In genomic region chrX:63784346-63784901, GRCh38 we compare ENCODE assay signal across 13 cellular contexts. TPM values are rescaled to one million over a fixed set of nuclear protein-coding genes. Genes with fewer than 3 reads are reported as not detected.
A peak's percentile ranks its signal among the peaks of the same experiment; 100 is the strongest.
DNase-seq lines count a peak whose midpoint lies in the region; ATAC-seq and TF ChIP-seq lines count a peak whose summit lies in the region.
"Had no signal": no experiment of that assay in that cellular context is flagged by ENCODE, and none has a peak within 500 bp of the region (broad histone marks: within the 10 kb centered on the region; RNA-seq: fewer than 3 reads in every experiment).

No MANE protein-coding gene starts in this region.

- DNase-seq in DMS 273 (lab: John Stamatoyannopoulos, UW; ENCODE audit: unreplicated experiment) (peak; percentile 31), DMS 273 treated with DMSO at 0.1 percent for 48 hours (lab: John Stamatoyannopoulos, UW) (no peak), esophagus muscularis mucosa (ENCODE audit: extremely low spot score) (no peak), naive B cell (no peak), type B pancreatic cell (ENCODE audit: extremely low spot score, unreplicated experiment) (no peak), activated gamma-delta T cell treated with Interleukin-2 at 50 U/mL for 16 hours (no peak), PC-9 (no peak), epidermal melanocyte (ENCODE audit: insufficient read length, low spot score) (no peak)
- DNase-seq: stimulated activated naive CD8-positive, alpha-beta T cell treated with anti-CD3 and anti-CD28 coated beads, Interleukin-15, Interleukin-2, amounts not matched to agents 100 U/mL and 50 U/mL, for 24 hours; T1000 had no signal

- peak overlapping the region in 7 of 8 donors; percentile 65 to 90 (median 81) for H3K4me3 Mint-ChIP-seq in naive B cell
- H3K4me3 Mint-ChIP-seq in type B pancreatic cell, result peak overlapping the region; percentile 82

- no TSS peak for BruUV-seq in PC-9 (replicated peaks; lab: Mats Ljungman, UMichigan)

- peak overlapping the region in 3 of 4 donors; percentile 34 to 57 (median 39) for H3K27ac ChIP-seq in esophagus muscularis mucosa (replicated peaks in 1 of 4)
- no peak overlapping the region for H3K27ac ChIP-seq in PC-9
- H3K27ac ChIP-seq: 22Rv1, body of pancreas had no signal

- no peaks in the 10 kb centered on the region for H3F3A ChIP-seq in PC-9 (ENCODE audit: insufficient read depth, low read depth)

- H3K4me3 ChIP-seq in esophagus muscularis mucosa, result peak overlapping the region; percentile 57 to 65 (median 58)
- H3K4me3 ChIP-seq in PC-9, result no peak overlapping the region

- H3K4me1 Mint-ChIP-seq in naive B cell, result peaks cover 0 to 4% (median 0%) of the 10 kb centered on the region in 3 donors
- no peaks in the 10 kb centered on the region for H3K4me1 Mint-ChIP-seq in type B pancreatic cell (ENCODE audit: unreplicated experiment)
- H3K4me1 Mint-ChIP-seq: memory B cell had no signal

- TF ChIP-seq POLR2A in esophagus muscularis mucosa (IDR thresholded peaks at IDR 0.05; ENCODE audit: low read depth), result no peak

- no peak overlapping the region for H3K4me2 ChIP-seq in PC-9

- CTCF ChIA-PET in PC-9 (lab: Charles Lee), result no interaction called here

- H2AFZ ChIP-seq in PC-9, result no peak overlapping the region

- no peaks in the 10 kb centered on the region for H4K20me1 ChIP-seq in PC-9 (ENCODE audit: insufficient read depth)

- H3K4me1 ChIP-seq in esophagus muscularis mucosa (peaks cover 0 to 15% (median 10%) of the 10 kb centered on the region in 4 donors), PC-9 (replicated peaks; ENCODE audit: insufficient read depth) (no peaks in the 10 kb centered on the region)
- H3K4me1 ChIP-seq: body of pancreas had no signal

- H3K9me3 ChIP-seq in esophagus muscularis mucosa (no peaks in the 10 kb centered on the region), PC-9 (ENCODE audit: insufficient read depth, low read depth) (no peaks in the 10 kb centered on the region)
- H3K9me3 ChIP-seq: body of pancreas had no signal

- H3K27ac Mint-ChIP-seq in naive B cell, result peak overlapping the region in 1 of 6 donors; percentile 13
- no peak overlapping the region for H3K27ac Mint-ChIP-seq in type B pancreatic cell
- H3K27ac Mint-ChIP-seq: memory B cell had no signal

- H3K27me3 Mint-ChIP-seq in naive B cell (no peaks in the 10 kb centered on the region), type B pancreatic cell (no peaks in the 10 kb centered on the region)
- H3K27me3 Mint-ChIP-seq: memory B cell had no signal

- TF ChIP-seq CTCF in esophagus muscularis mucosa (IDR thresholded peaks at IDR 0.05) (no peak), type B pancreatic cell (conservative IDR thresholded peaks at IDR 0.05) (no peak), PC-9 (conservative IDR thresholded peaks at IDR 0.05) (no peak)

- intact Hi-C loops in esophagus muscularis mucosa (cut with DNase I), result no loop called here
- intact Hi-C loops in PC-9 (cut with micrococcal nuclease; ENCODE audit: unreplicated experiment), result no loop called here

- H3K36me3 Mint-ChIP-seq in naive B cell (no peaks in the 10 kb centered on the region), type B pancreatic cell (no peaks in the 10 kb centered on the region)
- H3K36me3 Mint-ChIP-seq: memory B cell had no signal

- H3K9me2 ChIP-seq in PC-9 (ENCODE audit: insufficient read depth), result no peaks in the 10 kb centered on the region

- H3K79me2 ChIP-seq in PC-9 (ENCODE audit: low read depth), result no peaks in the 10 kb centered on the region

- ATAC-seq in naive B cell (ENCODE audit: low read depth in 2 of 2), result no peak
- ATAC-seq: body of pancreas; stimulated activated naive CD8-positive, alpha-beta T cell treated with anti-CD3 and anti-CD28 coated beads, Interleukin-15, Interleukin-2, amounts not matched to agents 100 U/mL and 50 U/mL, for 24 hours had no signal

- TF ChIP-seq EP300 in esophagus muscularis mucosa (IDR thresholded peaks at IDR 0.05), result no peak

- WGBS in esophagus muscularis mucosa, result 43% methylated on average over 4 of the region's 4 CpGs

- H3K9me3 Mint-ChIP-seq in naive B cell (peaks cover 0 to 8% (median 2%) of the 10 kb centered on the region in 7 donors), type B pancreatic cell (no peaks in the 10 kb centered on the region)
- H3K9me3 Mint-ChIP-seq: memory B cell had no signal

- no peaks in the 10 kb centered on the region for H3K36me3 ChIP-seq in esophagus muscularis mucosa
- H3K36me3 ChIP-seq in PC-9 (ENCODE audit: low read depth), result no peaks in the 10 kb centered on the region

- H3K27me3 ChIP-seq in esophagus muscularis mucosa (no peaks in the 10 kb centered on the region), PC-9 (ENCODE audit: insufficient read depth, low read depth) (no peaks in the 10 kb centered on the region)
- H3K27me3 ChIP-seq: body of pancreas had no signal

- POLR2A ChIA-PET in PC-9 (lab: Charles Lee; ENCODE audit: unreplicated experiment), result no interaction called here

RNA-seq across cellular contexts. Expression of gene ARHGEF9, which starts 0.6 kb away (rescaled TPM):
- total RNA-seq in esophagus muscularis mucosa (10 to 100 TPM; 18.7 to 21.4 (median 20.4) TPM), type B pancreatic cell (ENCODE audit: low replicate concordance) (22.6 and 37.0 TPM in 2 replicates), PC-9 (2021) (17.4 and 23.4 TPM in 2 replicates)
- 10 to 100 TPM in 2 of 6 donors, 1 to 10 TPM in 4; 6.0 to 11.2 (median 7.0) TPM for polyA plus RNA-seq in naive B cell (ENCODE audit: low read depth in 6 of 6)
